In genomic region chr10:46098379-46098778, GRCh38 we compare ENCODE assay signal across 20 cellular contexts. TPM values are rescaled to one million over a fixed set of nuclear protein-coding genes. Genes with fewer than 3 reads are reported as not detected.
"Had no signal": no experiment of that assay in that cellular context is flagged by ENCODE, and none has a peak within 500 bp of the region (broad histone marks: within the 10 kb centered on the region; RNA-seq: fewer than 3 reads in every experiment).

No MANE protein-coding gene starts in this region.

- H3K4me3 ChIP-seq: lower lobe of right lung, psoas muscle, right lobe of liver, transverse colon had no signal

- H3K27ac ChIP-seq: lower lobe of right lung, psoas muscle, right lobe of liver, transverse colon had no signal

- H3K4me1 ChIP-seq: lower lobe of right lung, psoas muscle, right lobe of liver had no signal

- H3K36me3 ChIP-seq: lower lobe of right lung, right lobe of liver, transverse colon had no signal

- H3K9me3 ChIP-seq: lower lobe of right lung, psoas muscle, right lobe of liver, transverse colon had no signal

- H3K27ac Mint-ChIP-seq: activated T-cell treated with anti-CD3 and anti-CD28 coated beads, Interleukin-2, amount 50 U/mL, for 72 hours had no signal

- ATAC-seq: activated T-cell treated with anti-CD3 and anti-CD28 coated beads, Interleukin-2, amount 50 U/mL, for 72 hours; lower lobe of right lung; naive thymus-derived CD4-positive, alpha-beta T cell; psoas muscle had no signal

- H3K27me3 ChIP-seq: right lobe of liver, transverse colon had no signal

- H3K4me3 Mint-ChIP-seq: activated T-cell treated with anti-CD3 and anti-CD28 coated beads, Interleukin-2, amount 50 U/mL, for 72 hours had no signal

- DNase-seq: activated CD4-positive, alpha-beta T cell treated with anti-CD3 and anti-CD28 coated beads, Interleukin-2, amount 50 U/mL, for 4 hours; activated CD4-positive, CD25-positive, alpha-beta regulatory T cell treated with anti-CD3 and anti-CD28 coated beads, Interleukin-2, amount 50 U/mL, for 72 hours; activated CD8-positive, alpha-beta memory T cell treated with anti-CD3 and anti-CD28 coated beads, Interleukin-2, amount 50 U/mL, for 4 hours; activated T-cell treated with anti-CD3 and anti-CD28 coated beads, Interleukin-2, amount 50 U/mL, for 72 hours; caudate nucleus; cortex of kidney; effector memory CD4-positive, alpha-beta T cell; lower lobe of right lung; naive thymus-derived CD4-positive, alpha-beta T cell; occipital lobe; psoas muscle; right lobe of liver; stimulated activated CD4-positive, alpha-beta T cell treated with anti-CD3 and anti-CD28 coated beads, Interleukin-1b, Interleukin-23, amount 100 ng/mL, for 48 hours; stimulated activated naive CD4-positive, alpha-beta T cell; substantia nigra; transverse colon had no signal

RNA-seq across cellular contexts. Expression of gene MSMB, which starts 52.3 kb away (rescaled TPM):
- total RNA-seq: activated T-cell treated with anti-CD3 and anti-CD28 coated beads, Interleukin-2, amount 50 U/mL, for 72 hours; epithelial cell of proximal tubule; glomerular endothelial cell; mononuclear cell; naive thymus-derived CD4-positive, alpha-beta T cell; occipital lobe; psoas muscle; T-helper 2 cell treated with Interferon-gamma antibody and Interleukin-4, amounts not matched to agents 100 ng/mL and 5 ng/mL, for 36 hours; transverse colon had no signal
- polyA plus RNA-seq: naive thymus-derived CD4-positive, alpha-beta T cell; psoas muscle had no signal
